1 cellular context compared by ENCODE assay signal in genomic region chr21:35882791-35883240, GRCh38.
TF ChIP-seq lines count a peak whose summit lies in the region.

No MANE protein-coding gene starts in this region.

TF ChIP-seq in GM23338, 12 proteins besides CTCF, POLR2A, EP300 and RAD21 (continued from another document):
- TF ChIP-seq REST (IDR thresholded peaks at IDR 0.05; ENCODE audit: unreplicated experiment) = no peak
- no peak for TF ChIP-seq JUNB (IDR thresholded peaks at IDR 0.05; ENCODE audit: unreplicated experiment)
- no peak for TF ChIP-seq EZH2 (IDR thresholded peaks at IDR 0.05; ENCODE audit: low read depth, unreplicated experiment)
- no peak for TF ChIP-seq ETS1 (IDR thresholded peaks at IDR 0.05)
- no peak for TF ChIP-seq STAT1 (IDR thresholded peaks at IDR 0.05; ENCODE audit: unreplicated experiment)
- TF ChIP-seq NANOG (IDR thresholded peaks at IDR 0.05; ENCODE audit: borderline replicate concordance) = no peak
- TF ChIP-seq EZH2phosphoT487 (IDR thresholded peaks at IDR 0.05; ENCODE audit: unreplicated experiment) = no peak
- TF ChIP-seq ZNF114 (CRISPR knock-in tag; IDR thresholded peaks at IDR 0.05) = no peak
- TF ChIP-seq ZNF331 (CRISPR knock-in tag; IDR thresholded peaks at IDR 0.05; ENCODE audit: low read depth) = no peak
- no peak for TF ChIP-seq CREB1 (CRISPR knock-in tag; IDR thresholded peaks at IDR 0.05; ENCODE audit: low read depth)
- TF ChIP-seq POLR2AphosphoS5 (IDR thresholded peaks at IDR 0.05; ENCODE audit: low read depth) = no peak
